Comparison of ENCODE assay signal across 22 cellular contexts in genomic region chr2:128237911-128238697, GRCh38.
"Had no signal": no experiment of that assay in that cellular context is flagged by ENCODE, and none has a peak within 500 bp of the region (broad histone marks: within the 10 kb centered on the region; RNA-seq: fewer than 3 reads in every experiment).

No MANE protein-coding gene starts in this region.

- H3K9me3 ChIP-seq: colonic mucosa, gastrocnemius medialis, mucosa of descending colon, ovary, SK-N-SH, tibial artery had no signal

- H3K36me3 Mint-ChIP-seq: activated CD8-positive, alpha-beta memory T cell treated with anti-CD3 and anti-CD28 coated beads, Interleukin-2, amount 10 ng/mL, durations not matched to agents 7 days and 5 days; activated naive CD8-positive, alpha-beta T cell treated with anti-CD3 and anti-CD28 coated beads for 36 hours; naive thymus-derived CD8-positive, alpha-beta T cell had no signal

- H3K4me1 ChIP-seq: colonic mucosa had no signal

- H3K27ac ChIP-seq: cardiac muscle cell, colonic mucosa, gastrocnemius medialis, hepatocyte, ovary, tibial artery had no signal

- H3K27me3 Mint-ChIP-seq: activated naive CD8-positive, alpha-beta T cell treated with anti-CD3 and anti-CD28 coated beads for 36 hours; stimulated activated naive CD8-positive, alpha-beta T cell treated with anti-CD3 and anti-CD28 coated beads, Interleukin-15, amount 100 ng/mL, for 72 hours had no signal

- H3K27ac Mint-ChIP-seq: activated CD8-positive, alpha-beta memory T cell treated with anti-CD3 and anti-CD28 coated beads, Interleukin-2, amount 10 ng/mL, durations not matched to agents 7 days and 5 days; activated naive CD8-positive, alpha-beta T cell treated with anti-CD3 and anti-CD28 coated beads for 36 hours; naive thymus-derived CD8-positive, alpha-beta T cell had no signal

- DNase-seq: activated CD4-positive, alpha-beta T cell treated with anti-CD3 and anti-CD28 coated beads, Interleukin-2, amount 50 U/mL, for 4 hours; activated CD4-positive, CD25-positive, alpha-beta regulatory T cell; activated CD8-positive, alpha-beta memory T cell treated with anti-CD3 and anti-CD28 coated beads, Interleukin-2, amount 10 ng/mL, durations not matched to agents 7 days and 5 days; activated effector memory CD4-positive, alpha-beta T cell treated with anti-CD3 and anti-CD28 coated beads, Interleukin-2, amount 50 U/mL, for 16 hours; activated naive CD8-positive, alpha-beta T cell treated with anti-CD3 and anti-CD28 coated beads for 36 hours; activated T-cell treated with anti-CD3 and anti-CD28 coated beads, Interleukin-2, amount 50 U/mL, for 4 hours; colonic mucosa; effector CD8-positive, alpha-beta T cell; gastrocnemius medialis; kidney glomerular epithelial cell; mucosa of descending colon; naive thymus-derived CD8-positive, alpha-beta T cell; ovary; retina; SK-N-SH; stimulated activated CD4-positive, alpha-beta T cell treated with anti-CD3 and anti-CD28 coated beads, Interleukin-15, amount 100 ng/mL, for 24 hours; stimulated activated CD4-positive, alpha-beta T cell treated with anti-CD3 and anti-CD28 coated beads, Interleukin-4, amount 100 ng/mL, for 24 hours; stimulated activated naive CD8-positive, alpha-beta T cell treated with anti-CD3 and anti-CD28 coated beads, Interleukin-15, amount 100 ng/mL, for 72 hours; T-helper 1 cell; tibial artery had no signal

- H3K9me3 Mint-ChIP-seq: activated naive CD8-positive, alpha-beta T cell treated with anti-CD3 and anti-CD28 coated beads for 36 hours; activated T-cell treated with anti-CD3 and anti-CD28 coated beads, Interleukin-2, amount 50 U/mL, for 4 hours; naive thymus-derived CD8-positive, alpha-beta T cell; stimulated activated naive CD8-positive, alpha-beta T cell treated with anti-CD3 and anti-CD28 coated beads, Interleukin-15, amount 100 ng/mL, for 72 hours had no signal

- H3K9ac ChIP-seq: SK-N-SH had no signal

- H3K4me3 ChIP-seq: cardiac muscle cell, colonic mucosa, gastrocnemius medialis, hepatocyte, mucosa of descending colon, ovary, tibial artery had no signal

- H3K27me3 ChIP-seq: cardiac muscle cell, colonic mucosa, gastrocnemius medialis, hepatocyte, ovary had no signal

- H3K4me3 Mint-ChIP-seq: activated CD8-positive, alpha-beta memory T cell treated with anti-CD3 and anti-CD28 coated beads, Interleukin-2, amount 10 ng/mL, durations not matched to agents 7 days and 5 days; activated naive CD8-positive, alpha-beta T cell treated with anti-CD3 and anti-CD28 coated beads for 36 hours; activated T-cell treated with anti-CD3 and anti-CD28 coated beads, Interleukin-2, amount 50 U/mL, for 4 hours; naive thymus-derived CD8-positive, alpha-beta T cell; stimulated activated naive CD8-positive, alpha-beta T cell treated with anti-CD3 and anti-CD28 coated beads, Interleukin-15, amount 100 ng/mL, for 72 hours had no signal

- H3K36me3 ChIP-seq: cardiac muscle cell, colonic mucosa, gastrocnemius medialis, ovary, tibial artery had no signal

- H3K4me2 ChIP-seq: hepatocyte had no signal

- H2AFZ ChIP-seq: hepatocyte had no signal

- H3K4me1 Mint-ChIP-seq: activated naive CD8-positive, alpha-beta T cell treated with anti-CD3 and anti-CD28 coated beads for 36 hours had no signal
